In genomic region chr16:30921748-30922419, GRCh38 we compare ENCODE assay signal across 8 cellular contexts. TPM values are rescaled to one million over a fixed set of nuclear protein-coding genes. Genes with fewer than 3 reads are reported as not detected.
DNase-seq lines count a peak whose midpoint lies in the region; ATAC-seq and TF ChIP-seq lines count a peak whose summit lies in the region.

No MANE protein-coding gene starts in this region.

- ATAC-seq in HG03432 (IDR thresholded peaks at IDR 0.05; ENCODE audit: unreplicated experiment) (peak; percentile 1), right lobe of liver (peak; percentile 10 to 28 (median 24)), GM19328 (IDR thresholded peaks at IDR 0.05; ENCODE audit: unreplicated experiment) (no peak)

- H3K4me3 ChIP-seq in right lobe of liver = peak overlapping the region; percentile 52 to 63 (median 54)

- no peaks in the 10 kb centered on the region for H3K27me3 ChIP-seq in right lobe of liver

- DNase-seq in DMS53 (lab: John Stamatoyannopoulos, UW) = peak; percentile 92
- DNase-seq in NCI-H69 (lab: John Stamatoyannopoulos, UW) = peak; percentile 95
- peak; percentile 91 to 92 for DNase-seq in activated CD4-positive, alpha-beta T cell treated with anti-CD3 and anti-CD28 coated beads, Interleukin-2, amount 50 U/mL, for 48 hours
- peak; percentile 83 to 91 for DNase-seq in dermis microvascular lymphatic vessel endothelial cell (ENCODE audit: low read depth in 2 of 2)
- DNase-seq in right lobe of liver = peak; percentile 86 to 88 (median 87)
- DNase-seq in stimulated activated CD4-positive, alpha-beta T cell treated with anti-CD3 and anti-CD28 coated beads, Interleukin-2, amount 100 ng/mL, for 48 hours = peak; percentile 84 to 87

- H3K27ac ChIP-seq in right lobe of liver = peak overlapping the region in 2 of 3 donors; percentile 73 to 93

- peak; percentile 85 to 93 (median 88) for TF ChIP-seq CTCF in right lobe of liver (IDR thresholded peaks at IDR 0.05)

- H3K9me3 ChIP-seq in right lobe of liver = no peaks in the 10 kb centered on the region

- TF ChIP-seq POLR2A in right lobe of liver (IDR thresholded peaks at IDR 0.05) = no peak

- intact Hi-C loops in right lobe of liver (cut with DNase I) = no loop called here

- H3K4me1 ChIP-seq in right lobe of liver = peaks cover 0 to 4% (median 0%) of the 10 kb centered on the region in 4 donors

- WGBS in right lobe of liver (ENCODE audit: insufficient coverage, low coverage, low lambda C conversion rate, missing lambda C conversion rate) = 0% methylated on average over 27 of the region's 37 CpGs

- no peaks in the 10 kb centered on the region for H3K36me3 ChIP-seq in right lobe of liver

RNA-seq across cellular contexts. Expression of gene FBXL19, which starts 1.5 kb away (rescaled TPM):
- 16.6 and 18.2 TPM in 2 replicates for total RNA-seq in dermis microvascular lymphatic vessel endothelial cell
- 1 to 10 TPM; 2.8 to 8.0 (median 3.4) TPM for total RNA-seq in right lobe of liver

RNA-seq across cellular contexts. Expression of gene CTF1, which starts 25.5 kb away (rescaled TPM):
- 0.13 TPM in 2 replicates for total RNA-seq in dermis microvascular lymphatic vessel endothelial cell
- total RNA-seq in right lobe of liver = under 1 TPM in 4 of 6 experiments, not detected in 2; 0.13 to 0.74 (median 0.43) TPM

RNA-seq across cellular contexts. Expression of gene ORAI3, which starts 27.0 kb away (rescaled TPM):
- total RNA-seq in dermis microvascular lymphatic vessel endothelial cell = 23.7 and 33.6 TPM in 2 replicates
- total RNA-seq in right lobe of liver = 10 to 100 TPM; 27.7 to 56.6 (median 31.6) TPM

RNA-seq across cellular contexts. Expression of gene BCL7C, which starts 28.0 kb away (rescaled TPM):
- 49.9 and 60.8 TPM in 2 replicates for total RNA-seq in dermis microvascular lymphatic vessel endothelial cell
- 10 to 100 TPM in 2 of 6 experiments, 1 to 10 TPM in 4; 5.9 to 14.3 (median 7.9) TPM for total RNA-seq in right lobe of liver

RNA-seq across cellular contexts. Expression of gene SETD1A, which starts 35.7 kb away (rescaled TPM):
- total RNA-seq in dermis microvascular lymphatic vessel endothelial cell = 1.7 and 4.2 TPM in 2 replicates
- 1 to 10 TPM; 3.7 to 7.4 (median 6.9) TPM for total RNA-seq in right lobe of liver
